In the genomic region with DNA sequence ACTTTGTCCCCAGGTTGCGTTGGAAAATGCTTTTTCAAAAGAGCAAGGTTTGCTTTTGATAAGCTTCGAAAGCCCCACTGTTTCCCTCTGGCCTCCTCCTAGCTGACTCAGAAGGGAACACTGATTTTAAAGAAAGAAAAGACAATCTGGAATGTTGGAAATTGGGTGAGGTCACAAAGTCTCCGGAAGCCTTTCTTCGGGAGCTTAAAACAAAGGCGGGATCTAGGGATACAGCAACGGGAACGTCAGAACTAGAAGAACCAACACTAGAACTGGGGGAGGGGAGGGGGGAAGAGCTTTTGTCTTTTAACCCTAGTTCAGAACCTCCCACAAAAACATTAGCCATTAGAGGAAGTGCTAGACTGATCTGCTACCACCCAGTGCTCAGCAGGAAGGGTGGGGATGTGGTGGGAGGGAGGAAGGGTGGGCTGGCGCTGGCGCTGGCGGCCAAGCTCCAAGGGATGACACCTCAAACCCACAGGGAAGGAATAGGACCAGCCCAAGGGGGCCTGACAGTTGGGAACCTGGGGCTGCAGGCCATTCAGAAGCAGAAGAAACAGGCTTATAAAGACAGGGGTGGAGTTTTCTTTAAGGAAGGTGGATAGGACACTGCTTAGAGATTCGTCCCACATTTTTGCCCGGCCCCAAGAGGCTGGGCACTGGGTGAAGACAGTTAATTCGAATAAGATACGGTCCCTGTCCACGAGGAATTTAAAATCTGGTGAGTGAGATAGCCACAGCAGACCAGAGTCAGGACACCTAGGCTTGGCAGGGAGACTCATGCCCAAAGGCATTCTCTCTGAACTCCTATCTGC, we compare ENCODE assay signal across 8 cellular contexts. TPM values are rescaled to one million over a fixed set of nuclear protein-coding genes. Genes with fewer than 3 reads are reported as not detected.
DNase-seq lines count a peak whose midpoint lies in the region; ATAC-seq and TF ChIP-seq lines count a peak whose summit lies in the region.

No MANE protein-coding gene starts in this region.

- H3K36me3 ChIP-seq in right atrium auricular region (peaks cover 10% of the 10 kb centered on the region), prostate gland (no peaks in the 10 kb centered on the region)

- in situ Hi-C loops in astrocyte of the cerebellum (cut with HindIII; ENCODE audit: low sequenced_read_pairs): loop anchor here (10.0 kb wide), 1 partner anchor 58 kb away; no protein-coding TSS in a partner anchor

- no peaks in the 10 kb centered on the region for H3K9me3 ChIP-seq in right atrium auricular region
- H3K9me3 ChIP-seq in prostate gland: no peaks in the 10 kb centered on the region

- intact Hi-C loops in CD14-positive monocyte (cut with micrococcal nuclease): no loop called here
- intact Hi-C loops in prostate gland (cut with DNase I): no loop called here

- H3K27ac Mint-ChIP-seq in CD14-positive monocyte: peak overlapping the region; percentile 88 to 96 (median 93)

- peak overlapping the region; percentile 97 for H3K4me3 ChIP-seq in astrocyte of the cerebellum (ENCODE audit: low read depth, low read length)
- peak overlapping the region; percentile 86 to 94 for H3K4me3 ChIP-seq in right atrium auricular region
- H3K4me3 ChIP-seq in prostate gland: peak overlapping the region; percentile 84 to 94

- peak; percentile 21 for TF ChIP-seq POLR2A in prostate gland (IDR thresholded peaks at IDR 0.05)

- H3K4me3 Mint-ChIP-seq in CD14-positive monocyte: peak overlapping the region; percentile 94 to 96

- H3K4me1 ChIP-seq in right atrium auricular region (peaks cover 0 to 8% of the 10 kb centered on the region in 2 donors), prostate gland (replicated peaks) (no peaks in the 10 kb centered on the region)

- TF ChIP-seq CTCF in CD14-positive monocyte (IDR thresholded peaks at IDR 0.05): no peak
- TF ChIP-seq CTCF in astrocyte of the cerebellum (IDR thresholded peaks at IDR 0.05; ENCODE audit: low read depth, low read length, missing control alignments): no peak
- no peak for TF ChIP-seq CTCF in right atrium auricular region (IDR thresholded peaks at IDR 0.05)
- no peak for TF ChIP-seq CTCF in prostate gland (IDR thresholded peaks at IDR 0.05)

- ATAC-seq in GM18909 (IDR thresholded peaks at IDR 0.05; ENCODE audit: poor library complexity, unreplicated experiment) (peak; percentile 52), HG03378 (IDR thresholded peaks at IDR 0.05; ENCODE audit: unreplicated experiment) (peak; percentile 44)

- H3K27me3 ChIP-seq in right atrium auricular region (no peaks in the 10 kb centered on the region), prostate gland (replicated peaks; ENCODE audit: insufficient read depth) (no peaks in the 10 kb centered on the region)

- peaks cover 50% of the 10 kb centered on the region for H3K4me1 Mint-ChIP-seq in CD14-positive monocyte

- DNase-seq in CD14-positive monocyte (ENCODE audit: low spot score) (peak; percentile 64), SIG-M5 treated with dmso at 0.1 percent for 504 hours (lab: John Stamatoyannopoulos, UW; ENCODE audit: unreplicated experiment) (peak; percentile 97), astrocyte of the cerebellum (ENCODE audit: low read depth) (no peak), right atrium auricular region (ENCODE audit: low spot score) (peak; percentile 85), prostate gland (ENCODE audit: low spot score) (no peak), GOT3 (lab: John Stamatoyannopoulos, UW) (no peak)

- peaks cover 10 to 20% of the 10 kb centered on the region in 2 donors for H3K36me3 Mint-ChIP-seq in CD14-positive monocyte

- H3K27me3 Mint-ChIP-seq in CD14-positive monocyte (ENCODE audit: low read depth in 3 of 3): no peaks in the 10 kb centered on the region

- WGBS in prostate gland: 9% methylated on average over 15 of the region's 15 CpGs

- peaks cover 0 to 12% (median 3%) of the 10 kb centered on the region in 7 donors for H3K9me3 Mint-ChIP-seq in CD14-positive monocyte

- H3K27ac ChIP-seq in right atrium auricular region: peak overlapping the region; percentile 87 to 93
- H3K27ac ChIP-seq in prostate gland: peak overlapping the region; percentile 84 to 89

RNA-seq across cellular contexts. Expression of a gene that starts 1.7 kb away (rescaled TPM):
- 1,000 to 10,000 TPM; 5,130 to 6,847 TPM for polyA plus RNA-seq in CD14-positive monocyte
- total RNA-seq in right atrium auricular region (1,000 to 10,000 TPM; 1,113 to 1,769 TPM), prostate gland (1,000 to 10,000 TPM; 1,100 to 3,014 TPM)

RNA-seq across cellular contexts. Expression of a gene that starts 26.2 kb away (rescaled TPM):
- polyA plus RNA-seq in CD14-positive monocyte: under 1 TPM; 0.79 to 0.95 TPM
- 1 to 10 TPM; 1.2 to 1.7 TPM for total RNA-seq in right atrium auricular region
- total RNA-seq in prostate gland: 10 to 100 TPM in 1 of 2 donors, not detected in 1; 10.3 TPM

Comparison
In these comparisons a context has a peak if more than half of its experiments do, and no peak if none do; other contexts are left out.
1. DNase-seq: peak in CD14-positive monocyte (single experiment), SIG-M5 treated with dmso at 0.1 percent for 504 hours (single experiment) and right atrium auricular region (single experiment); none in astrocyte of the cerebellum (single experiment), prostate gland (single experiment) and GOT3 (single experiment).
2. Peak in every context shown above with its lines, with median percentiles within 50 percentile points of each other: H3K4me3 ChIP-seq.